8 cellular contexts compared by ENCODE assay signal in the genomic region with DNA sequence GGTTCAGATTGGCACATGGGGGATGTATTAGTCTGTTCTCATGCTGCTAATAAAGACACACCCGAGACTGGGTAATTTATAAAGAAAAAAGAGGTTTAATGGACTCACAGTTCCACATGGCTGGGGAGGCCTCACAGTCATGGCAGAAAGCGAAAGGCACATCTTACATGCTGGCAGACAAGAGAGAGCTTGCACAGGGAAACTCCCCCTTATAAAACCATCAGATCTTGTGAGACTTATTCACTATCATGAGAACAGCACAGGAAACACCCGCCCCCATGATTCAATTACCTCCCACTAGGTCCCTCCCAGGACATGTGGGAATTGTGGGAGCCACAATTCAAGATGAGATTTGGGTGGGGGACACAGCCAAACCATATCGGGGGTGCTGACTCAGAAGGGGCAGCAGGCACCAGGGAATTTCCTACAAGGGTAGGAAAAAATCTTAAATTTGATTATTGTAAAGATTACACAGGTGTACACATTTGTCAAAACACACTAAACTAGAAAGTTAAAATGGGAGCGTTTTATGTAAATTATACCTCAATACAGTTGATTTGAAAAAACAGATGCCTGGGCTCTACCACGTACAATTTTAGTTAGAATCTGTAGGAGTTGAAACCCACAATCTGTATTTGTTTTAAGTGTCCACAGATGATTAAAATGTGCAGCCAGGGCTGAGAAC.
A peak's percentile ranks its signal among the peaks of the same experiment; 100 is the strongest.
DNase-seq lines count a peak whose midpoint lies in the region; ATAC-seq, FAIRE-seq and TF ChIP-seq lines count a peak whose summit lies in the region.
"Not testable (repeated sequence)": the region's sequence is repeated elsewhere in the genome, so short reads cannot be mapped to it uniquely, and the experiment has no call there.

No MANE protein-coding gene starts in this region.

- not testable (repeated sequence) for H3K27ac ChIP-seq in brain microvascular endothelial cell

- not testable (repeated sequence) for H3K9ac ChIP-seq in Loucy (ENCODE audit: low read depth, low read length, poor library complexity, severe bottlenecking)

- not testable (repeated sequence) for TF ChIP-seq CTCF in Loucy (conservative IDR thresholded peaks at IDR 0.05; ENCODE audit: low read length); brain microvascular endothelial cell (IDR thresholded peaks at IDR 0.05; ENCODE audit: low read depth, low read length, missing control alignments)

- H3K79me2 ChIP-seq in Loucy (ENCODE audit: insufficient read depth, low read length): not testable (repeated sequence)

- H3K27me3 ChIP-seq in Loucy (ENCODE audit: insufficient read depth, low read length, poor library complexity, severe bottlenecking); brain microvascular endothelial cell (replicated peaks): not testable (repeated sequence)

- not testable (repeated sequence) for H2AFZ ChIP-seq in Loucy (ENCODE audit: low read length)

- in situ Hi-C loops in brain microvascular endothelial cell (cut with HindIII; ENCODE audit: low pct_ligation_motif_present, low sequenced_read_pairs): loop anchor here (25.0 kb wide), 1 partner anchor 194 kb away; the partner anchor contains the start of gene COG1

- FAIRE-seq in GM12891 (lab: Jason Lieb, UNC): peak; percentile 67

- not testable (repeated sequence) for DNase-seq in GM12891 (ENCODE audit: insufficient read length, low spot score)
- peak; percentile 49 for DNase-seq in activated CD4-positive, alpha-beta T cell treated with anti-CD3 and anti-CD28 coated beads for 36 hours
- peak; percentile 40 for DNase-seq in brain microvascular endothelial cell
- peak; percentile 17 for DNase-seq in kidney tubule cell (ENCODE audit: low spot score)
- DNase-seq in stimulated activated CD4-positive, alpha-beta T cell treated with anti-CD3 and anti-CD28 coated beads, Interleukin-4, amount 100 ng/mL, for 24 hours: peak; percentile 45
- peak; percentile 18 for DNase-seq in stromal cell of bone marrow (ENCODE audit: low read depth)

- H3K27ac Mint-ChIP-seq in activated CD4-positive, alpha-beta T cell treated with anti-CD3 and anti-CD28 coated beads for 36 hours: peak overlapping the region; percentile 60
- peak overlapping the region; percentile 66 for H3K27ac Mint-ChIP-seq in activated T-helper 17 cell treated with anti-CD3 and anti-CD28 coated beads, Interleukin-2, amount 50 U/mL, for 72 hours

- H3K4me3 ChIP-seq in Loucy (ENCODE audit: low read length, poor library complexity, severe bottlenecking); brain microvascular endothelial cell (ENCODE audit: low read depth, low read length): not testable (repeated sequence)

- ATAC-seq in activated CD4-positive, alpha-beta T cell treated with anti-CD3 and anti-CD28 coated beads for 36 hours: peak; percentile 87
- ATAC-seq in activated T-helper 17 cell treated with anti-CD3 and anti-CD28 coated beads, Interleukin-2, amount 50 U/mL, for 72 hours (replicated peaks): peak; percentile 88

- CTCF ChIA-PET in activated CD4-positive, alpha-beta T cell treated with anti-CD3 and anti-CD28 coated beads for 36 hours (lab: Charles Lee): interaction anchor here (1.5 kb wide), 1 partner anchor 267 kb away, joined by 4 read pairs; no protein-coding TSS in a partner anchor

- not testable (repeated sequence) for H3K27me3 Mint-ChIP-seq in activated CD4-positive, alpha-beta T cell treated with anti-CD3 and anti-CD28 coated beads for 36 hours; activated T-helper 17 cell treated with anti-CD3 and anti-CD28 coated beads, Interleukin-2, amount 50 U/mL, for 72 hours

- H3F3A ChIP-seq in Loucy (ENCODE audit: low read depth): not testable (repeated sequence)

- TF ChIP-seq POLR2A in GM12891 (IDR thresholded peaks at IDR 0.05; ENCODE audit: low read depth, low read length): not testable (repeated sequence)

- peaks cover 16% of the 10 kb centered on the region for H3K4me1 Mint-ChIP-seq in activated CD4-positive, alpha-beta T cell treated with anti-CD3 and anti-CD28 coated beads for 36 hours
- not testable (repeated sequence) for H3K4me1 Mint-ChIP-seq in activated T-helper 17 cell treated with anti-CD3 and anti-CD28 coated beads, Interleukin-2, amount 50 U/mL, for 72 hours

- POLR2A ChIA-PET in activated CD4-positive, alpha-beta T cell treated with anti-CD3 and anti-CD28 coated beads for 36 hours (lab: Charles Lee): not testable (repeated sequence)

- H3K4me3 Mint-ChIP-seq in activated CD4-positive, alpha-beta T cell treated with anti-CD3 and anti-CD28 coated beads for 36 hours: not testable (repeated sequence)
- H3K4me3 Mint-ChIP-seq in activated T-helper 17 cell treated with anti-CD3 and anti-CD28 coated beads, Interleukin-2, amount 50 U/mL, for 72 hours: peak overlapping the region; percentile 39

- not testable (repeated sequence) for H3K9me3 ChIP-seq in Loucy (ENCODE audit: insufficient read depth, low read depth, low read length)

- not testable (repeated sequence) for H3K36me3 Mint-ChIP-seq in activated CD4-positive, alpha-beta T cell treated with anti-CD3 and anti-CD28 coated beads for 36 hours (ENCODE audit: low read depth); activated T-helper 17 cell treated with anti-CD3 and anti-CD28 coated beads, Interleukin-2, amount 50 U/mL, for 72 hours (ENCODE audit: low read depth)

- H3K4me1 ChIP-seq in Loucy (ENCODE audit: insufficient read depth, low read length, poor library complexity, severe bottlenecking): peaks cover 12% of the 10 kb centered on the region

- H3K9me3 Mint-ChIP-seq in activated CD4-positive, alpha-beta T cell treated with anti-CD3 and anti-CD28 coated beads for 36 hours (ENCODE audit: low read depth); activated T-helper 17 cell treated with anti-CD3 and anti-CD28 coated beads, Interleukin-2, amount 50 U/mL, for 72 hours: not testable (repeated sequence)

- not testable (repeated sequence) for H4K20me1 ChIP-seq in Loucy (ENCODE audit: insufficient read depth, low read length, poor library complexity, severe bottlenecking)

- peak overlapping the region; percentile 30 for H3K4me2 ChIP-seq in Loucy (ENCODE audit: low read depth, low read length, poor library complexity, severe bottlenecking)

- not testable (repeated sequence) for H3K36me3 ChIP-seq in Loucy (ENCODE audit: insufficient read depth, low read length); brain microvascular endothelial cell (replicated peaks)

- not testable (repeated sequence) for H3K9me2 ChIP-seq in Loucy (replicated peaks; ENCODE audit: low read depth, low read length)

- intact Hi-C loops in activated CD4-positive, alpha-beta T cell treated with anti-CD3 and anti-CD28 coated beads for 36 hours (cut with DNase I, micrococcal nuclease): not testable (repeated sequence)

TF ChIP-seq in GM12891, 5 proteins besides CTCF, POLR2A, EP300 and RAD21:
- peak; percentile 18 for TF ChIP-seq PAX5 (IDR thresholded peaks at IDR 0.05; ENCODE audit: insufficient read depth, low read length, severe bottlenecking)
